ENCODE assay signal across 8 cellular contexts in genomic region chr1:161612322-161613141, GRCh38. TPM values are rescaled to one million over a fixed set of nuclear protein-coding genes. Genes with fewer than 3 reads are reported as not detected.
DNase-seq lines count a peak whose midpoint lies in the region; ATAC-seq and TF ChIP-seq lines count a peak whose summit lies in the region.
"Not testable (repeated sequence)": the region's sequence is repeated elsewhere in the genome, so short reads cannot be mapped to it uniquely, and the experiment has no call there.

No MANE protein-coding gene starts in this region.

- H3K4me2 ChIP-seq in osteoblast (ENCODE audit: insufficient read depth, low read length): peak overlapping the region; percentile 86

- not testable (repeated sequence) for H3K36me3 ChIP-seq in adipocyte (ENCODE audit: control insufficient read depth, insufficient read depth, low read length, severe bottlenecking); osteoblast (ENCODE audit: insufficient read depth, low read length)

- not testable (repeated sequence) for H3K9me3 ChIP-seq in adipocyte (ENCODE audit: control insufficient read depth, low read length); osteoblast (ENCODE audit: low read depth, low read length)

- intact Hi-C loops in Right ventricle myocardium superior (cut with DNase I): not testable (repeated sequence)

- DNase-seq in GM10266 (ENCODE audit: extremely low spot score) (peak; percentile 91), NCI-H1105 (lab: John Stamatoyannopoulos, UW) (peak; percentile 96), SW 1271 (lab: John Stamatoyannopoulos, UW) (peak; percentile 85 to 90), adipocyte (ENCODE audit: low read depth) (peak; percentile 99), Right ventricle myocardium superior (peak; percentile 95), osteoblast (ENCODE audit: insufficient read length, low spot score, missing footprints) (peak; percentile 96)

- H3K27ac ChIP-seq in osteoblast (ENCODE audit: low read depth, low read length) (peak overlapping the region; percentile 58), temporal lobe (ENCODE audit: low read depth, low read length) (peak overlapping the region; percentile 44)

- H3K9ac ChIP-seq in adipocyte (ENCODE audit: low read length): peak overlapping the region; percentile 79

- not testable (repeated sequence) for H3K4me1 ChIP-seq in adipocyte (ENCODE audit: control insufficient read depth, insufficient read depth, low read length); osteoblast (ENCODE audit: insufficient read depth, low read length)

- peak overlapping the region; percentile 86 for H3K4me3 ChIP-seq in adipocyte (ENCODE audit: low read length)
- H3K4me3 ChIP-seq in osteoblast (ENCODE audit: insufficient read depth, low read length): peak overlapping the region; percentile 73

- peak; percentile 92 for ATAC-seq in HG02623 (IDR thresholded peaks at IDR 0.05; ENCODE audit: unreplicated experiment)
- peak; percentile 97 for ATAC-seq in Right ventricle myocardium superior (ENCODE audit: poor library complexity)

- H3K27me3 ChIP-seq in adipocyte (replicated peaks; ENCODE audit: control insufficient read depth, insufficient read depth, low read length); osteoblast (ENCODE audit: insufficient read depth, low read length): not testable (repeated sequence)

- not testable (repeated sequence) for H3K79me2 ChIP-seq in osteoblast (ENCODE audit: insufficient read depth, low read length)

- H4K20me1 ChIP-seq in osteoblast (ENCODE audit: insufficient read depth, low read length): not testable (repeated sequence)

- not testable (repeated sequence) for TF ChIP-seq CTCF in GM10266 (IDR thresholded peaks at IDR 0.05; ENCODE audit: control insufficient read depth, insufficient read depth, low read depth, missing control alignments); osteoblast (IDR thresholded peaks at IDR 0.05; ENCODE audit: extremely low read depth, low read depth, low read length)

- H2AFZ ChIP-seq in osteoblast (ENCODE audit: low read length): peak overlapping the region; percentile 88

RNA-seq across cellular contexts. Expression of gene FCGR3B, which starts 18.4 kb away (rescaled TPM):
- total RNA-seq in Right ventricle myocardium superior: 1.8 TPM
- not detected in 2 replicates for total RNA-seq in osteoblast
- total RNA-seq in temporal lobe: 0.25 TPM

RNA-seq across cellular contexts. Expression of gene FCGR2B, which starts 50.4 kb away (rescaled TPM):
- total RNA-seq in Right ventricle myocardium superior: 17.5 TPM
- 0.36 TPM in 1 of 2 replicates, not detected in the other for total RNA-seq in osteoblast
- total RNA-seq in temporal lobe: 0.25 TPM

Comparison
In these comparisons a context has a peak if more than half of its experiments do, and no peak if none do; other contexts are left out.
1. Peak in every context shown above with its lines: DNase-seq, ATAC-seq, H3K4me3 ChIP-seq and H3K27ac ChIP-seq.
2. RNA of gene FCGR2B, which starts 50.4 kb away (total RNA-seq): 17.5 TPM in Right ventricle myocardium superior (single experiment); 0.36 TPM in osteoblast and 0.25 TPM in temporal lobe (single experiment); every median in the first group is over 10 times any median in the second.